ENCODE assay signal across 23 cellular contexts in genomic region chr21:19853061-19853460, GRCh38.
DNase-seq lines count a peak whose midpoint lies in the region; ATAC-seq and TF ChIP-seq lines count a peak whose summit lies in the region.
"Had no signal": no experiment of that assay in that cellular context is flagged by ENCODE, and none has a peak within 500 bp of the region (broad histone marks: within the 10 kb centered on the region; RNA-seq: fewer than 3 reads in every experiment).

No MANE protein-coding gene starts in this region.

- DNase-seq in left ventricle myocardium superior = peak; percentile 26
- no peak for DNase-seq in left cardiac atrium
- DNase-seq in RWPE2 (ENCODE audit: low spot score) = peak; percentile 23
- DNase-seq in osteoblast (ENCODE audit: insufficient read length, low spot score, missing footprints) = peak; percentile 3
- peak; percentile 38 for DNase-seq in upper lobe of right lung
- no peak for DNase-seq in activated naive CD4-positive, alpha-beta T cell treated with anti-CD3 and anti-CD28 coated beads for 36 hours
- DNase-seq in HPDE6-E6E7 (ENCODE audit: extremely low spot score) = no peak
- DNase-seq: C1 segment of cervical spinal cord, COR-L47, DMS79 treated with DMSO at 0.1 percent for 48 hours, HFFc6, NCI-H1048, NCI-H1417, NCI-H1694, NCI-H2029 treated with DMSO at 0.1 percent for 48 hours, NCI-H526 treated with DMSO at 0.1 percent for 48 hours had no signal

- H3K4me2 ChIP-seq in osteoblast (ENCODE audit: insufficient read depth, low read length) = no peak overlapping the region

- no peaks in the 10 kb centered on the region for H4K20me1 ChIP-seq in osteoblast (ENCODE audit: insufficient read depth, low read length)

- intact Hi-C loops in left ventricle myocardium superior (cut with micrococcal nuclease) = no loop called here
- intact Hi-C loops in left cardiac atrium (cut with DNase I) = no loop called here
- intact Hi-C loops in upper lobe of right lung (cut with DNase I) = no loop called here
- intact Hi-C loops in activated naive CD4-positive, alpha-beta T cell treated with anti-CD3 and anti-CD28 coated beads for 36 hours (cut with micrococcal nuclease) = no loop called here

- H3K79me2 ChIP-seq in osteoblast (ENCODE audit: insufficient read depth, low read length) = no peaks in the 10 kb centered on the region

- H3K36me3 Mint-ChIP-seq in activated naive CD4-positive, alpha-beta T cell treated with anti-CD3 and anti-CD28 coated beads for 36 hours (ENCODE audit: low read depth) = peaks cover 3% of the 10 kb centered on the region
- H3K36me3 Mint-ChIP-seq: CD4-positive, alpha-beta memory T cell; IgD-negative memory B cell had no signal

- ATAC-seq in left ventricle myocardium superior = no peak
- ATAC-seq in left cardiac atrium = no peak
- no peak for ATAC-seq in RWPE2 (ENCODE audit: low read depth)
- peak; percentile 32 for ATAC-seq in upper lobe of right lung
- ATAC-seq in GM18520 (IDR thresholded peaks at IDR 0.05; ENCODE audit: unreplicated experiment) = no peak
- ATAC-seq: SK-N-SH treated with all-trans-retinoic acid at 6 μM for 48 hours had no signal

- no peaks in the 10 kb centered on the region for H3K4me1 Mint-ChIP-seq in activated naive CD4-positive, alpha-beta T cell treated with anti-CD3 and anti-CD28 coated beads for 36 hours (ENCODE audit: low read depth)
- H3K4me1 Mint-ChIP-seq: CD4-positive, alpha-beta memory T cell; IgD-negative memory B cell had no signal

- TF ChIP-seq CTCF in RWPE2 (IDR thresholded peaks at IDR 0.05; ENCODE audit: poor library complexity, severe bottlenecking) (no peak), osteoblast (IDR thresholded peaks at IDR 0.05; ENCODE audit: extremely low read depth, low read depth, low read length) (no peak), upper lobe of right lung (IDR thresholded peaks at IDR 0.05) (no peak)

- no peak overlapping the region for H3K4me3 Mint-ChIP-seq in activated naive CD4-positive, alpha-beta T cell treated with anti-CD3 and anti-CD28 coated beads for 36 hours
- H3K4me3 Mint-ChIP-seq: CD4-positive, alpha-beta memory T cell; HFFc6; IgD-negative memory B cell had no signal

- H2AFZ ChIP-seq in osteoblast (ENCODE audit: low read length) = no peak overlapping the region

- H3K9me3 ChIP-seq in RWPE2 (ENCODE audit: severe bottlenecking) = no peaks in the 10 kb centered on the region
- peaks cover 9% of the 10 kb centered on the region for H3K9me3 ChIP-seq in osteoblast (ENCODE audit: low read depth, low read length)
- H3K9me3 ChIP-seq in upper lobe of right lung = no peaks in the 10 kb centered on the region
- H3K9me3 ChIP-seq: HAP-1, Peyer's patch, SJCRH30 had no signal

- H3K36me3 ChIP-seq in RWPE2 (ENCODE audit: low read depth) = no peaks in the 10 kb centered on the region
- no peaks in the 10 kb centered on the region for H3K36me3 ChIP-seq in osteoblast (ENCODE audit: insufficient read depth, low read length)
- no peaks in the 10 kb centered on the region for H3K36me3 ChIP-seq in upper lobe of right lung
- H3K36me3 ChIP-seq: HAP-1, Peyer's patch, SJCRH30 had no signal

- H3K4me3 ChIP-seq in RWPE2 (ENCODE audit: severe bottlenecking) = no peak overlapping the region
- H3K4me3 ChIP-seq in osteoblast (ENCODE audit: insufficient read depth, low read length) = no peak overlapping the region
- no peak overlapping the region for H3K4me3 ChIP-seq in upper lobe of right lung
- H3K4me3 ChIP-seq: HAP-1, Peyer's patch, SJCRH30 had no signal

- CTCF ChIA-PET in activated naive CD4-positive, alpha-beta T cell treated with anti-CD3 and anti-CD28 coated beads for 36 hours (lab: Charles Lee) = no interaction called here

- no peaks in the 10 kb centered on the region for H3K27me3 Mint-ChIP-seq in activated naive CD4-positive, alpha-beta T cell treated with anti-CD3 and anti-CD28 coated beads for 36 hours (ENCODE audit: low read depth)
- H3K27me3 Mint-ChIP-seq: CD4-positive, alpha-beta memory T cell; IgD-negative memory B cell had no signal

- H3K4me1 ChIP-seq in RWPE2 (ENCODE audit: insufficient read depth, poor library complexity, severe bottlenecking) = no peaks in the 10 kb centered on the region
- H3K4me1 ChIP-seq in osteoblast (ENCODE audit: insufficient read depth, low read length) = no peaks in the 10 kb centered on the region
- no peaks in the 10 kb centered on the region for H3K4me1 ChIP-seq in upper lobe of right lung
- H3K4me1 ChIP-seq: HAP-1, Peyer's patch, SJCRH30 had no signal

- H3K27me3 ChIP-seq in RWPE2 (ENCODE audit: insufficient read depth, poor library complexity, severe bottlenecking) (peaks cover 3% of the 10 kb centered on the region), osteoblast (ENCODE audit: insufficient read depth, low read length) (no peaks in the 10 kb centered on the region), upper lobe of right lung (no peaks in the 10 kb centered on the region)
- H3K27me3 ChIP-seq: Peyer's patch, SJCRH30 had no signal

- H3K27ac Mint-ChIP-seq in activated naive CD4-positive, alpha-beta T cell treated with anti-CD3 and anti-CD28 coated beads for 36 hours = no peak overlapping the region
- H3K27ac Mint-ChIP-seq: CD4-positive, alpha-beta memory T cell; HFFc6; IgD-negative memory B cell had no signal

- H3K9me3 Mint-ChIP-seq in activated naive CD4-positive, alpha-beta T cell treated with anti-CD3 and anti-CD28 coated beads for 36 hours = peaks cover 2% of the 10 kb centered on the region

- H3K27ac ChIP-seq in RWPE2 (ENCODE audit: poor library complexity, severe bottlenecking) (no peak overlapping the region), osteoblast (ENCODE audit: low read depth, low read length) (no peak overlapping the region), upper lobe of right lung (no peak overlapping the region)
- H3K27ac ChIP-seq: Peyer's patch, SJCRH30 had no signal

Comparison
In these comparisons a context has a peak if more than half of its experiments do, and no peak if none do; other contexts are left out.
1. DNase-seq: peak in left ventricle myocardium superior (single experiment), RWPE2 (single experiment), osteoblast (single experiment) and upper lobe of right lung (single experiment); none in left cardiac atrium (single experiment), activated naive CD4-positive, alpha-beta T cell treated with anti-CD3 and anti-CD28 coated beads for 36 hours (single experiment) and HPDE6-E6E7 (single experiment).